In genomic region chr14:64556526-64556925, GRCh38 we compare ENCODE assay signal across 20 cellular contexts. TPM values are rescaled to one million over a fixed set of nuclear protein-coding genes. Genes with fewer than 3 reads are reported as not detected.
DNase-seq lines count a peak whose midpoint lies in the region; ATAC-seq, FAIRE-seq and TF ChIP-seq lines count a peak whose summit lies in the region.
"Had no signal": no experiment of that assay in that cellular context is flagged by ENCODE, and none has a peak within 500 bp of the region (broad histone marks: within the 10 kb centered on the region; RNA-seq: fewer than 3 reads in every experiment).

No MANE protein-coding gene starts in this region.

- FAIRE-seq in GM12891 (lab: Jason Lieb, UNC), result no peak
- FAIRE-seq: islet of Langerhans, pancreas had no signal

- peak; percentile 41 for DNase-seq in SIG-M5 treated with dmso at 0.1 percent for 504 hours (lab: John Stamatoyannopoulos, UW; ENCODE audit: unreplicated experiment)
- DNase-seq in SIG-M5 (lab: John Stamatoyannopoulos, UW), result no peak
- peak; percentile 15 for DNase-seq in OCI-M1 (lab: John Stamatoyannopoulos, UW)
- DNase-seq in fibroblast of mammary gland (ENCODE audit: low read depth), result peak; percentile 92
- DNase-seq in RPMI8226, result no peak
- DNase-seq in central memory CD4-positive, alpha-beta T cell, result no peak
- DNase-seq in GM12891 (ENCODE audit: insufficient read length, low spot score), result no peak
- DNase-seq: 8988T; activated CD4-positive, alpha-beta T cell treated with anti-CD3 and anti-CD28 coated beads for 48 hours; activated T-cell treated with anti-CD3 and anti-CD28 coated beads, Interleukin-2, amount 50 U/mL, for 48 hours; gastrocnemius medialis; NCI-H1092 treated with DMSO at 0.1 percent for 48 hours; NCI-H446 treated with DMSO at 0.1 percent for 48 hours; pancreas; stimulated activated naive CD8-positive, alpha-beta T cell treated with anti-CD3 and anti-CD28 coated beads, Interleukin-15, amount 100 ng/mL, for 72 hours; T-helper 2 cell had no signal

- H3K4me3 ChIP-seq in fibroblast of mammary gland (ENCODE audit: control insufficient read depth, low read depth, low read length), result no peak overlapping the region
- H3K4me3 ChIP-seq: gastrocnemius medialis, pancreas, smooth muscle cell had no signal

- TF ChIP-seq CTCF in fibroblast of mammary gland (conservative IDR thresholded peaks at IDR 0.05; ENCODE audit: control insufficient read depth, insufficient read depth, low read depth, low read length), result no peak

- no peak for ATAC-seq in GM19395 (IDR thresholded peaks at IDR 0.05; ENCODE audit: unreplicated experiment)
- ATAC-seq: gastrocnemius medialis; Panc1; pancreas; stimulated activated naive CD8-positive, alpha-beta T cell treated with anti-CD3 and anti-CD28 coated beads, Interleukin-15, amount 100 ng/mL, for 72 hours had no signal

- no peak for TF ChIP-seq POLR2A in GM12891 (IDR thresholded peaks at IDR 0.05; ENCODE audit: low read depth, low read length)

TF ChIP-seq in GM12891, 5 proteins besides CTCF, POLR2A, EP300 and RAD21:
- TF ChIP-seq TAF1 (IDR thresholded peaks at IDR 0.05; ENCODE audit: low read depth, low read length), result no peak
- TF ChIP-seq PAX5 (IDR thresholded peaks at IDR 0.05; ENCODE audit: insufficient read depth, low read length, severe bottlenecking), result no peak
- TF ChIP-seq POLR2AphosphoS5 (IDR thresholded peaks at IDR 0.05; ENCODE audit: low read depth, low read length), result no peak
- no peak for TF ChIP-seq SPI1 (IDR thresholded peaks at IDR 0.05; ENCODE audit: low read depth, low read length)
- TF ChIP-seq POU2F2 (IDR thresholded peaks at IDR 0.05; ENCODE audit: low read depth, low read length), result no peak

RNA-seq across cellular contexts. Expression of gene PPP1R36, which starts 6.8 kb away (rescaled TPM):
- polyA plus RNA-seq in GM12891 (2012; ENCODE audit: low read depth, missing spikeins), result 0.12 TPM

RNA-seq across cellular contexts. Expression of gene HSPA2, which starts 16.0 kb away (rescaled TPM):
- polyA plus RNA-seq in GM12891 (2012; ENCODE audit: low read depth, missing spikeins), result 0.27 TPM

RNA-seq across cellular contexts. Expression of gene ZBTB1, which starts 52.0 kb away (rescaled TPM):
- polyA plus RNA-seq in GM12891 (2012; ENCODE audit: low read depth, missing spikeins), result 33.1 TPM

RNA-seq across cellular contexts. Expression of gene ZBTB25, which starts 52.9 kb away (rescaled TPM):
- 7.4 TPM for polyA plus RNA-seq in GM12891 (2012; ENCODE audit: low read depth, missing spikeins)

Comparison
In these comparisons a context has a peak if more than half of its experiments do, and no peak if none do; other contexts are left out.
1. DNase-seq: peak in SIG-M5 treated with dmso at 0.1 percent for 504 hours (single experiment), OCI-M1 (single experiment) and fibroblast of mammary gland (single experiment); none in SIG-M5 (single experiment), RPMI8226 (single experiment), central memory CD4-positive, alpha-beta T cell (single experiment) and GM12891 (single experiment).